In genomic region chr11:76672431-76673163, GRCh38 we compare ENCODE assay signal across 8 cellular contexts. TPM values are rescaled to one million over a fixed set of nuclear protein-coding genes. Genes with fewer than 3 reads are reported as not detected.
DNase-seq lines count a peak whose midpoint lies in the region; ATAC-seq and TF ChIP-seq lines count a peak whose summit lies in the region.

No MANE protein-coding gene starts in this region.

- no peak overlapping the region for H2AK5ac ChIP-seq in mesendoderm (ENCODE audit: low read length)

- no peak overlapping the region for H3K9ac ChIP-seq in mesendoderm (ENCODE audit: low read length)

- no peaks in the 10 kb centered on the region for H3K36me3 Mint-ChIP-seq in natural killer cell

- no peak overlapping the region for H2BK15ac ChIP-seq in mesendoderm (replicated peaks; ENCODE audit: low read depth)

- no peak overlapping the region for H3K4me2 ChIP-seq in mesendoderm (ENCODE audit: low read length)

- no peaks in the 10 kb centered on the region for H3K36me3 ChIP-seq in mesendoderm (ENCODE audit: control insufficient read depth, insufficient read depth, low read length)

- no peak overlapping the region for H3K18ac ChIP-seq in mesendoderm (ENCODE audit: low read length)

- no peak overlapping the region for H2BK120ac ChIP-seq in mesendoderm (ENCODE audit: low read depth, low read length)

- H4K8ac ChIP-seq in mesendoderm (ENCODE audit: low read depth, low read length) = no peak overlapping the region

- H3K27me3 Mint-ChIP-seq in natural killer cell (ENCODE audit: low read depth in 2 of 2) = peaks cover 12 to 18% of the 10 kb centered on the region in 2 donors

- H3K9me3 Mint-ChIP-seq in natural killer cell = no peaks in the 10 kb centered on the region

- H3K27ac Mint-ChIP-seq in natural killer cell = peak overlapping the region; percentile 76 to 87

- ATAC-seq in HG03196 (IDR thresholded peaks at IDR 0.05; ENCODE audit: unreplicated experiment) (peak; percentile 61), natural killer cell (peak; percentile 69 to 77 (median 75))

- no peak overlapping the region for H2BK5ac ChIP-seq in mesendoderm (ENCODE audit: low read length)

- no peak overlapping the region for H3K4me3 ChIP-seq in mesendoderm (ENCODE audit: low read length)

- H3K4me1 ChIP-seq in mesendoderm (ENCODE audit: control insufficient read depth, low read depth, low read length) = no peaks in the 10 kb centered on the region

- H3K4me3 Mint-ChIP-seq in natural killer cell = peak overlapping the region; percentile 79

- no peaks in the 10 kb centered on the region for H3K27me3 ChIP-seq in mesendoderm (ENCODE audit: insufficient read depth, low read length, poor library complexity)

- TF ChIP-seq CTCF in natural killer cell (IDR thresholded peaks at IDR 0.05) = no peak

- H3K56ac ChIP-seq in mesendoderm (ENCODE audit: low read length) = no peak overlapping the region

- no CpG with 5 or more reads among the region's 14 CpGs for WGBS in mesendoderm (ENCODE audit: extremely low coverage, insufficient coverage, low lambda C conversion rate)

- no peak overlapping the region for H3K4ac ChIP-seq in mesendoderm (ENCODE audit: low read depth, low read length)

- no peak overlapping the region for H3K23ac ChIP-seq in mesendoderm (ENCODE audit: low read length)

- H4K5ac ChIP-seq in mesendoderm (ENCODE audit: low read length) = no peak overlapping the region

- intact Hi-C loops in natural killer cell (cut with micrococcal nuclease) = loop anchor here (5.0 kb wide), 1 partner anchor 45 kb away; no protein-coding TSS in a partner anchor

- H3K79me1 ChIP-seq in mesendoderm (ENCODE audit: low read length) = no peaks in the 10 kb centered on the region

- DNase-seq in stimulated activated CD4-positive, alpha-beta T cell treated with anti-CD3 and anti-CD28 coated beads, Interleukin-1b, Interleukin-23, amount 100 ng/mL, for 4 hours (ENCODE audit: low read depth in 2 of 2) = peak; percentile 28 to 32
- DNase-seq in stimulated activated CD4-positive, alpha-beta T cell treated with anti-CD3 and anti-CD28 coated beads, Interleukin-2, amount 100 ng/mL, for 48 hours = no peak
- DNase-seq in activated T-cell treated with anti-CD3 and anti-CD28 coated beads for 48 hours (ENCODE audit: low read depth) (peak; percentile 19), natural killer cell (peak; percentile 52), mesendoderm (no peak), NCI-H510A treated with DMSO at 0.1 percent for 48 hours (lab: John Stamatoyannopoulos, UW) (no peak), cerebellum (ENCODE audit: low spot score) (no peak)

- no peak overlapping the region for H3K27ac ChIP-seq in mesendoderm (ENCODE audit: low read depth, low read length)

- H3K4me1 Mint-ChIP-seq in natural killer cell = peaks cover 20 to 41% of the 10 kb centered on the region in 2 donors

- H3K79me2 ChIP-seq in mesendoderm (ENCODE audit: control insufficient read depth, insufficient read depth, low read length) = no peaks in the 10 kb centered on the region

RNA-seq across cellular contexts. Expression of gene LRRC32, which starts 2.0 kb away (rescaled TPM):
- total RNA-seq in natural killer cell (1 to 10 TPM in 2 of 3 donors, under 1 TPM in 1; 0.14 to 1.4 (median 1.4) TPM), cerebellum (3.6 TPM)
- 0.76 TPM for polyA plus RNA-seq in mesendoderm (2013, experiment 1 of 2)
- 0.84 TPM for polyA plus RNA-seq in mesendoderm (2013, experiment 2 of 2)

Comparison
In these comparisons a context has a peak if more than half of its experiments do, and no peak if none do; other contexts are left out.
1. DNase-seq: peak in stimulated activated CD4-positive, alpha-beta T cell treated with anti-CD3 and anti-CD28 coated beads, Interleukin-1b, Interleukin-23, amount 100 ng/mL, for 4 hours (2 of 2), activated T-cell treated with anti-CD3 and anti-CD28 coated beads for 48 hours (single experiment) and natural killer cell (single experiment); none in stimulated activated CD4-positive, alpha-beta T cell treated with anti-CD3 and anti-CD28 coated beads, Interleukin-2, amount 100 ng/mL, for 48 hours (0 of 2), mesendoderm (single experiment), NCI-H510A treated with DMSO at 0.1 percent for 48 hours (single experiment) and cerebellum (single experiment).